ENCODE assay signal across 25 cellular contexts in the genomic region with DNA sequence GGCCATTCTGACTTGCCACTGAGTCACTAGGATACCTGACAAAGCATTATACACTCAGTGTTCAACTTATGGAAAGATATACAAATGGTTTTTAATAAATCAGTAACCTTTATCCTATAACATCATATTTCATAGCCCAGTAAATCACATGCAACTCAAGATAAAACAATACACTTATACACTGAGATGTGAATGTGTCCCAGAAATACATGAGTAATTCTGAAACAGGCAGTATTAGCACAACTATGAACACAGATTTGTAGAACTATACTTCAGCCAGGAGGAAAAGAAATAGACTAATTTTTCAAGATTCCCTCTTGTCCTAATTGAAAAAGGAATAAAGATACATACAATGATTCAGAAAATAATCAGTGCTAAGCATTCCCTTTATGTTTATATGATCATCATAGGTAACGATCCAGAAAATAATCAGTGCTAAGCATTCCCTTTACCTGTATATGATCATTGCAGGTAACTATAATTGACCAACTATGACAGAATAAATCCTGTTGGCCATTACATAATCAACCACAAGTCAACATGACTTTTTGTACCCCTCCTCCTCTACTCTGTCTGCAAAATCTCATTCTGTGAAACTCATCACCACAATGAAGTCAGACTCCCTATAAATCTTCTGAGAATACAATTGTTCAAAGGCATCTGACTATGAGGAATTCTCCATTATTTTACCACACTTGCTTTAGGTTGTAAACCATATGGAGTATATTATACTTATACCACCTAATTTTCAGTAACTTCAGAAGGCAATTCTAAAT.
"Had no signal": no experiment of that assay in that cellular context is flagged by ENCODE, and none has a peak within 500 bp of the region (broad histone marks: within the 10 kb centered on the region; RNA-seq: fewer than 3 reads in every experiment).

No MANE protein-coding gene starts in this region.

- H3K27ac Mint-ChIP-seq: activated CD4-positive, alpha-beta T cell treated with anti-CD3 and anti-CD28 coated beads, Interleukin-2, amount 10 ng/mL, durations not matched to agents 7 days and 5 days; activated CD8-positive, alpha-beta T cell treated with anti-CD3 and anti-CD28 coated beads for 36 hours; activated naive CD4-positive, alpha-beta T cell treated with anti-CD3 and anti-CD28 coated beads, Interleukin-2, amount 50 U/mL, for 24 hours; activated T-helper 1 cell treated with anti-CD3 and anti-CD28 coated beads, Interleukin-12 subunit alpha, Interleukin-12 subunit beta, Interleukin-2, Interleukin-4 antibody, amounts not matched to agents 30 ng/mL and 10 ng/mL and 1 ng/mL, durations not matched to agents 14 hours and 24 hours and 36 hours; immature natural killer cell; naive B cell; stimulated activated naive B cell treated with anti-CD40 and anti-IgM and Interleukin-4, amounts not matched to agents 10 μg/mL and 1 μg/mL and 100 μg/mL, for 72 hours; T-helper 2 cell treated with Interferon-gamma antibody and Interleukin-4, amounts not matched to agents 5 μg/mL and 100 μg/mL, for 36 hours had no signal

- H3K27me3 Mint-ChIP-seq: activated CD4-positive, alpha-beta T cell treated with anti-CD3 and anti-CD28 coated beads, Interleukin-2, amount 10 ng/mL, durations not matched to agents 7 days and 5 days; activated CD8-positive, alpha-beta T cell treated with anti-CD3 and anti-CD28 coated beads for 36 hours; activated naive CD4-positive, alpha-beta T cell treated with anti-CD3 and anti-CD28 coated beads, Interleukin-2, amount 50 U/mL, for 24 hours; naive B cell; stimulated activated naive B cell treated with anti-CD40 and anti-IgM and Interleukin-4, amounts not matched to agents 10 μg/mL and 1 μg/mL and 100 μg/mL, for 72 hours had no signal

- H3K4me1 Mint-ChIP-seq: stimulated activated naive B cell treated with anti-CD40 and anti-IgM and Interleukin-4, amounts not matched to agents 10 μg/mL and 1 μg/mL and 100 μg/mL, for 72 hours had no signal

- H3K4me3 Mint-ChIP-seq: activated CD4-positive, alpha-beta T cell treated with anti-CD3 and anti-CD28 coated beads, Interleukin-2, amount 10 ng/mL, durations not matched to agents 7 days and 5 days; activated CD8-positive, alpha-beta T cell treated with anti-CD3 and anti-CD28 coated beads for 36 hours; activated naive CD4-positive, alpha-beta T cell treated with anti-CD3 and anti-CD28 coated beads, Interleukin-2, amount 50 U/mL, for 24 hours; activated T-helper 1 cell treated with anti-CD3 and anti-CD28 coated beads, Interleukin-12 subunit alpha, Interleukin-12 subunit beta, Interleukin-2, Interleukin-4 antibody, amounts not matched to agents 30 ng/mL and 10 ng/mL and 1 ng/mL, durations not matched to agents 14 hours and 24 hours and 36 hours; immature natural killer cell; naive B cell; stimulated activated naive B cell treated with anti-CD40 and anti-IgM and Interleukin-4, amounts not matched to agents 10 μg/mL and 1 μg/mL and 100 μg/mL, for 72 hours had no signal

- ATAC-seq: activated CD8-positive, alpha-beta T cell treated with anti-CD3 and anti-CD28 coated beads for 36 hours; esophagus mucosa; left colon; mucosa of descending colon; right lobe of liver; stimulated activated naive B cell treated with anti-CD40 and anti-IgM and Interleukin-4, amounts not matched to agents 10 μg/mL and 1 μg/mL and 100 μg/mL, for 72 hours had no signal

- H3K9me3 Mint-ChIP-seq: activated CD4-positive, alpha-beta T cell treated with anti-CD3 and anti-CD28 coated beads, Interleukin-2, amount 10 ng/mL, durations not matched to agents 7 days and 5 days; activated naive CD4-positive, alpha-beta T cell treated with anti-CD3 and anti-CD28 coated beads, Interleukin-2, amount 50 U/mL, for 24 hours; immature natural killer cell had no signal

- DNase-seq: activated CD4-positive, alpha-beta T cell treated with anti-CD3 and anti-CD28 coated beads, Interleukin-2, amount 10 ng/mL, durations not matched to agents 7 days and 5 days; activated CD4-positive, CD25-positive, alpha-beta regulatory T cell treated with anti-CD3 and anti-CD28 coated beads, Interleukin-2, amount 50 U/mL, for 72 hours; activated CD8-positive, alpha-beta T cell treated with anti-CD3 and anti-CD28 coated beads for 36 hours; activated gamma-delta T cell treated with Interleukin-2 at 50 U/mL for 16 hours; brain microvascular endothelial cell; central memory CD4-positive, alpha-beta T cell; dermis blood vessel endothelial cell; effector CD8-positive, alpha-beta T cell; glutamatergic neuron; immature natural killer cell; left colon; mesenchymal stem cell; mucosa of descending colon; naive B cell; nucleus accumbens; right lobe of liver; stimulated activated CD4-positive, alpha-beta T cell treated with anti-CD3 and anti-CD28 coated beads, Interleukin-15, amount 100 ng/mL, for 24 hours; stimulated activated naive B cell treated with anti-CD40 and anti-IgM and Interleukin-4, amounts not matched to agents 10 μg/mL and 1 μg/mL and 100 μg/mL, for 72 hours; testis; trophoblast cell; uterus had no signal
